Comparison of ENCODE assay signal across 17 cellular contexts in the genomic region with DNA sequence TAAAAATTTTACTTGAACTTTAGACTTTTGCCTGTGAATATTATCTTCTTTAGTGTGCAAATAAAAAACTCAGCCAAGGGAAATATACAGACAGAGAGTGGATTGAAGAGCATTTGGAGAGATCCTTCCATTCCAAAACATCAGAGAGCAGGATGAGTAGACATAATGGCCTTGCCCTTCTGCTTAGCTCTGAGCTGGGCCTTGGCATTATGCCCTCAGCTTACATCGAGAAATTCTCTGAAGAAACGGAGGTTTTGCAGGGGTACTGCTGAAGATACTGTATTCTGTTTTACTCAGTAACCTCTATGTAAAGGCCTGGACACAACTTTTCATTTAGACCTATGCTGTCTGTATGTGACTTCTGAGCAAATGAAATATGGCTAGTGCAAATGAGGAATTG.
DNase-seq lines count a peak whose midpoint lies in the region; FAIRE-seq and TF ChIP-seq lines count a peak whose summit lies in the region.
"Had no signal": no experiment of that assay in that cellular context is flagged by ENCODE, and none has a peak within 500 bp of the region (broad histone marks: within the 10 kb centered on the region; RNA-seq: fewer than 3 reads in every experiment).

No MANE protein-coding gene starts in this region.

- BruUV-seq in A673 (replicated peaks; lab: Mats Ljungman, UMichigan), result no TSS peak

- H3K9me3 Mint-ChIP-seq in glutamatergic neuron (ENCODE audit: unreplicated experiment), result peaks cover 2% of the 10 kb centered on the region
- H3K9me3 Mint-ChIP-seq: HFFc6 had no signal

- H3K36me3 ChIP-seq in A673 (ENCODE audit: insufficient read depth, low read length, poor library complexity, severe bottlenecking) (no peaks in the 10 kb centered on the region), adrenal gland (replicated peaks in 1 of 2) (no peaks in the 10 kb centered on the region)
- H3K36me3 ChIP-seq: BLaER1 had no signal

- no peak overlapping the region for H3K27ac Mint-ChIP-seq in glutamatergic neuron (ENCODE audit: unreplicated experiment)
- H3K27ac Mint-ChIP-seq: CD4-positive, CD25-positive, alpha-beta regulatory T cell; HFFc6 had no signal

- H3K27ac ChIP-seq in A673 (ENCODE audit: low read depth, low read length, poor library complexity, severe bottlenecking) (no peak overlapping the region), adrenal gland (no peak overlapping the region)
- H3K27ac ChIP-seq: BLaER1 had no signal

- H3K4me3 ChIP-seq in A673 (ENCODE audit: low read depth, low read length, poor library complexity, severe bottlenecking) (no peak overlapping the region), adrenal gland (no peak overlapping the region), fibroblast of mammary gland (ENCODE audit: control insufficient read depth, low read depth, low read length) (no peak overlapping the region)
- H3K4me3 ChIP-seq: BLaER1, GM12878 had no signal

- 15 to 28% (median 23%) methylated on average over 2 of the region's 2 CpGs for WGBS in adrenal gland, 4 donors

- CTCF ChIA-PET in A673 (lab: Charles Lee), result interaction anchor here (0.6 kb wide), 1 partner anchor 288 kb away, joined by 4 read pairs; no protein-coding TSS in a partner anchor

- peak; percentile 26 for DNase-seq in A673 (ENCODE audit: low spot score)
- DNase-seq in EH (ENCODE audit: low read depth), result peak; percentile 7
- DNase-seq in adrenal gland, result peak in 4 of 7 donors; percentile 13 to 20 (median 16)
- peak; percentile 33 for DNase-seq in fibroblast of mammary gland (ENCODE audit: low read depth)
- DNase-seq in NCI-H1092 treated with DMSO at 0.1 percent for 48 hours (lab: John Stamatoyannopoulos, UW), result no peak
- no peak for DNase-seq in GM12892 (ENCODE audit: insufficient read length)
- DNase-seq in DMS53 treated with DMSO at 0.1 percent for 48 hours (lab: John Stamatoyannopoulos, UW; ENCODE audit: unreplicated experiment), result no peak
- no peak for DNase-seq in glutamatergic neuron
- DNase-seq: CD4-positive, CD25-positive, alpha-beta regulatory T cell; DMS53; HCEC 1CT; HFFc6 had no signal

- H3K27me3 Mint-ChIP-seq in glutamatergic neuron (ENCODE audit: unreplicated experiment), result no peaks in the 10 kb centered on the region
- H3K27me3 Mint-ChIP-seq: CD4-positive, CD25-positive, alpha-beta regulatory T cell had no signal

- no peaks in the 10 kb centered on the region for H3K4me1 Mint-ChIP-seq in glutamatergic neuron (ENCODE audit: low read depth, unreplicated experiment)
- H3K4me1 Mint-ChIP-seq: CD4-positive, CD25-positive, alpha-beta regulatory T cell had no signal

- H3K36me3 Mint-ChIP-seq in glutamatergic neuron (ENCODE audit: unreplicated experiment), result no peaks in the 10 kb centered on the region
- H3K36me3 Mint-ChIP-seq: CD4-positive, CD25-positive, alpha-beta regulatory T cell had no signal

- TF ChIP-seq CTCF in A673 (conservative IDR thresholded peaks at IDR 0.05; ENCODE audit: low read depth, low read length) (no peak), adrenal gland (IDR thresholded peaks at IDR 0.05) (no peak), fibroblast of mammary gland (conservative IDR thresholded peaks at IDR 0.05; ENCODE audit: control insufficient read depth, insufficient read depth, low read depth, low read length) (no peak), glutamatergic neuron (IDR thresholded peaks at IDR 0.05; ENCODE audit: partially characterized antibody, unreplicated experiment) (no peak)

- TF ChIP-seq POLR2A in adrenal gland (IDR thresholded peaks at IDR 0.05) (no peak), GM12892 (IDR thresholded peaks at IDR 0.05; ENCODE audit: low read depth, low read length) (no peak)

- intact Hi-C loops in A673 (cut with micrococcal nuclease; ENCODE audit: unreplicated experiment), result loop anchor here (5.0 to 10.0 kb wide), 2 partner anchors 133 to 494 kb away; no protein-coding TSS in a partner anchor
- intact Hi-C loops in adrenal gland (cut with DNase I), result no loop called here

- POLR2A ChIA-PET in A673 (lab: Charles Lee; ENCODE audit: low non-redundant PET), result no interaction called here

- H3K9me3 ChIP-seq in A673 (ENCODE audit: low read depth, low read length, poor library complexity, severe bottlenecking) (no peaks in the 10 kb centered on the region), adrenal gland (replicated peaks in 1 of 3) (no peaks in the 10 kb centered on the region)

- no peak overlapping the region for H3K4me3 Mint-ChIP-seq in glutamatergic neuron (ENCODE audit: unreplicated experiment)
- H3K4me3 Mint-ChIP-seq: CD4-positive, CD25-positive, alpha-beta regulatory T cell; HFFc6 had no signal

- H3K4me1 ChIP-seq in A673 (ENCODE audit: insufficient read depth, low read length, poor library complexity, severe bottlenecking) (peaks cover 25% of the 10 kb centered on the region), adrenal gland (replicated peaks in 1 of 2) (no peaks in the 10 kb centered on the region)
- H3K4me1 ChIP-seq: BLaER1 had no signal

- no peaks in the 10 kb centered on the region for H3K27me3 ChIP-seq in A673 (replicated peaks; ENCODE audit: insufficient read depth, low read depth, low read length, poor library complexity)
- no peaks in the 10 kb centered on the region for H3K27me3 ChIP-seq in adrenal gland
- H3K27me3 ChIP-seq: BLaER1 had no signal

- no peak for FAIRE-seq in GM12892 (lab: Jason Lieb, UNC)
- FAIRE-seq: GM12878, GM19239, HepG2, HTR-8/SVneo had no signal

Comparison
In these comparisons a context has a peak if more than half of its experiments do, and no peak if none do; other contexts are left out.
1. DNase-seq: peak in A673 (single experiment), EH (single experiment), adrenal gland (4 of 7) and fibroblast of mammary gland (single experiment); none in NCI-H1092 treated with DMSO at 0.1 percent for 48 hours (single experiment), GM12892 (single experiment), DMS53 treated with DMSO at 0.1 percent for 48 hours (single experiment) and glutamatergic neuron (single experiment).